ENCODE assay signal across 9 cellular contexts in the genomic region with DNA sequence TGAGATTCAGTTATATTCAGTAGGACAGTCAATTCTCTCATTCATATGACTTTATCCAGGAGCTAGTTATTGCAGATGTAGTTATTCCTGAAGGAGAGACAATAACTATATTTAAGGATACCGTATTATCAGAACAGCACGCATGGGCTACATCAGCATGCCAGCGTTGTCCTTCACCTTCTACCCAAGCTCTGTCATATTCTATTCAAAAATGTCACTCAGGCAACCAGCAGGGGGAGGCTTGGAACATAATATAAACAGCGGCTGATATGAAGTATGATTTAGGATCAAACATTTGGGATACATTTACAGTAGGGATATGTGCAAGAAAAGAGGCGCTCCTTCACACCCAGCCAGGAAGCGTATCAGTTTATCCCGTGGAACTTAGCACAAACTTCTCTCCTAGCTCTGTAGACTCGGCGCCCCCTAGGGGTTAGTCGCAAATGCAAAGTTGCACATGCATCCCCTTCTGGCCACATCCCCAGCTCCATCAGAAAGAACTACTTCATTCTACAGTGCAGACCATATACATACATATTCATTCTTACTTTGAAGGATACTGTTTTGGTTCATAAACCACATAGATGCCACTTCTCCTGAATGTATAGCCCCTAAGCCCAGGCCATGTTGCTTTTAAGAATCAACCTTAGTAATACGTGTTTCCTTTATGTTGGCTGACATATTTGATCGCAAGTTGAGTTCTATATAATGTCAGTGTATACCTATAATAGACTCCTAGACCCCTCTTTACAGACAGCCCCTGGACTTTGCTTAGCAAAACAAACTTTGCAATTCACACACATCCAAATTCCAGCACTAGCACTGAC.
DNase-seq lines count a peak whose midpoint lies in the region; ATAC-seq and TF ChIP-seq lines count a peak whose summit lies in the region.
"Had no signal": no experiment of that assay in that cellular context is flagged by ENCODE, and none has a peak within 500 bp of the region (broad histone marks: within the 10 kb centered on the region; RNA-seq: fewer than 3 reads in every experiment).

No MANE protein-coding gene starts in this region.

- H3K27me3 ChIP-seq in neuronal stem cell (ENCODE audit: control insufficient read depth in 3 of 3, insufficient read depth in 3 of 3, low read depth in 1 of 3, low read length in 3 of 3), result no peaks in the 10 kb centered on the region

- H2BK15ac ChIP-seq in neuronal stem cell (ENCODE audit: low read length), result no peak overlapping the region

- H3K27ac ChIP-seq in neuronal stem cell (replicated peaks; ENCODE audit: low read length), result no peak overlapping the region
- H3K27ac ChIP-seq: thoracic aorta had no signal

- no peak overlapping the region for H3K4me2 ChIP-seq in neuronal stem cell (ENCODE audit: insufficient read depth, low read length, poor library complexity, severe bottlenecking)

- no peak overlapping the region for H2AK5ac ChIP-seq in neuronal stem cell (ENCODE audit: low read depth, low read length)

- no peak overlapping the region for H3K9ac ChIP-seq in neuronal stem cell (ENCODE audit: low read depth, low read length, poor library complexity)

- no peak overlapping the region for H3K23ac ChIP-seq in neuronal stem cell (ENCODE audit: low read depth, low read length, poor library complexity)

- H2BK12ac ChIP-seq in neuronal stem cell (ENCODE audit: low read length), result no peak overlapping the region

- no peak overlapping the region for H4K8ac ChIP-seq in neuronal stem cell (ENCODE audit: low read depth, low read length)

- no peak overlapping the region for H3K4me3 ChIP-seq in AG10803 (ENCODE audit: low read length)
- no peak overlapping the region for H3K4me3 ChIP-seq in epithelial cell of proximal tubule (ENCODE audit: low read depth, low read length)
- no peak overlapping the region for H3K4me3 ChIP-seq in neuronal stem cell (ENCODE audit: low read length in 2 of 2)
- H3K4me3 ChIP-seq: thoracic aorta had no signal

- no peak overlapping the region for H4K91ac ChIP-seq in neuronal stem cell (ENCODE audit: low read depth, low read length, poor library complexity)

- H2BK120ac ChIP-seq in neuronal stem cell (ENCODE audit: low read depth, low read length), result no peak overlapping the region

- ATAC-seq in HG03039 (IDR thresholded peaks at IDR 0.05; ENCODE audit: unreplicated experiment), result peak; percentile 81
- ATAC-seq in HG03095 (IDR thresholded peaks at IDR 0.05; ENCODE audit: unreplicated experiment), result no peak
- no peak for ATAC-seq in GM21737 (IDR thresholded peaks at IDR 0.05; ENCODE audit: unreplicated experiment)

- DNase-seq in AG10803 (ENCODE audit: low read depth) (peak; percentile 22), RPMI8226 (peak; percentile 70), epithelial cell of proximal tubule (ENCODE audit: low read depth) (no peak), neuronal stem cell (ENCODE audit: low spot score) (peak; percentile 39)

- no peak overlapping the region for H3K18ac ChIP-seq in neuronal stem cell (ENCODE audit: low read length)

- H3K79me1 ChIP-seq in neuronal stem cell (ENCODE audit: low read depth, low read length), result no peaks in the 10 kb centered on the region

- H3K14ac ChIP-seq in neuronal stem cell (ENCODE audit: low read length), result no peak overlapping the region

- TF ChIP-seq CTCF in AG10803 (conservative IDR thresholded peaks at IDR 0.05; ENCODE audit: low read length) (peak; percentile 61), GM12872 (IDR thresholded peaks at IDR 0.05; ENCODE audit: insufficient read depth, low read depth, low read length) (peak; percentile 93), epithelial cell of proximal tubule (conservative IDR thresholded peaks at IDR 0.05; ENCODE audit: low read depth, low read length) (peak; percentile 91)

- H2AFZ ChIP-seq in neuronal stem cell (ENCODE audit: low read length), result no peak overlapping the region

- H3K4me1 ChIP-seq in neuronal stem cell (ENCODE audit: control insufficient read depth in 2 of 2, insufficient read depth in 1 of 2, low read depth in 1 of 2, low read length in 2 of 2), result no peaks in the 10 kb centered on the region

- no peaks in the 10 kb centered on the region for H3K36me3 ChIP-seq in neuronal stem cell (replicated peaks in 1 of 2; ENCODE audit: control insufficient read depth in 2 of 2, insufficient read depth in 2 of 2, low read length in 2 of 2)
- H3K36me3 ChIP-seq: thoracic aorta had no signal

- no CpG with 5 or more reads among the region's 12 CpGs for WGBS in neuronal stem cell (ENCODE audit: extremely low coverage in 2 of 2, insufficient read length in 2 of 2, insufficient replicate concordance in 1 of 2), 2 donors

- H3K4ac ChIP-seq in neuronal stem cell (ENCODE audit: low read length), result no peak overlapping the region

- H3K9me3 ChIP-seq in neuronal stem cell (replicated peaks in 1 of 2; ENCODE audit: control insufficient read depth in 2 of 2, insufficient read depth in 1 of 2, low read depth in 1 of 2, low read length in 2 of 2), result no peaks in the 10 kb centered on the region
- H3K9me3 ChIP-seq: thoracic aorta had no signal

- no peak overlapping the region for H2BK5ac ChIP-seq in neuronal stem cell (ENCODE audit: low read length)
